Comparison of ENCODE assay signal across 24 cellular contexts in genomic region chr10:3528271-3528670, GRCh38.
DNase-seq lines count a peak whose midpoint lies in the region; ATAC-seq, FAIRE-seq and TF ChIP-seq lines count a peak whose summit lies in the region.
"Had no signal": no experiment of that assay in that cellular context is flagged by ENCODE, and none has a peak within 500 bp of the region (broad histone marks: within the 10 kb centered on the region; RNA-seq: fewer than 3 reads in every experiment).

No MANE protein-coding gene starts in this region.

- no peaks in the 10 kb centered on the region for H3K27me3 ChIP-seq in SK-N-SH (ENCODE audit: insufficient read depth)
- H3K27me3 ChIP-seq in suprapubic skin = no peaks in the 10 kb centered on the region
- H3K27me3 ChIP-seq: BE2C, transverse colon had no signal

- POLR2A ChIA-PET in SK-N-SH (lab: Yijun Ruan, JAX) = no interaction called here

- H3K4me3 Mint-ChIP-seq in glutamatergic neuron (ENCODE audit: unreplicated experiment) = peak overlapping the region; percentile 77
- H3K4me3 Mint-ChIP-seq: nephron progenitor cell; stimulated activated naive B cell treated with anti-CD40 and anti-IgM and Interleukin-4, amounts not matched to agents 10 μg/mL and 1 μg/mL and 100 μg/mL, for 72 hours had no signal

- H2AFZ ChIP-seq in SK-N-SH (ENCODE audit: low read depth) = no peak overlapping the region

- H3K9me3 ChIP-seq in SK-N-SH (no peaks in the 10 kb centered on the region), suprapubic skin (no peaks in the 10 kb centered on the region), kidney (ENCODE audit: control insufficient read depth in 1 of 2, low read length in 2 of 2) (no peaks in the 10 kb centered on the region)
- H3K9me3 ChIP-seq: BE2C, transverse colon had no signal

- CTCF ChIA-PET in SK-N-SH (lab: Yijun Ruan, JAX) = no interaction called here

- no peaks in the 10 kb centered on the region for H3K36me3 ChIP-seq in SK-N-SH (replicated peaks in 1 of 2; ENCODE audit: control insufficient read depth in 1 of 2, insufficient read depth in 2 of 2, low read length in 1 of 2)
- no peaks in the 10 kb centered on the region for H3K36me3 ChIP-seq in suprapubic skin
- H3K36me3 ChIP-seq in kidney (ENCODE audit: control insufficient read depth in 1 of 2, insufficient read depth in 2 of 2, low read length in 2 of 2) = no peaks in the 10 kb centered on the region
- H3K36me3 ChIP-seq: BE2C, transverse colon had no signal

- peak overlapping the region; percentile 52; the same call in 1 of the 2 replicates for H3K9ac ChIP-seq in SK-N-SH
- H3K9ac ChIP-seq in kidney (ENCODE audit: low read length in 2 of 2) = no peak overlapping the region

- no peak for TF ChIP-seq RAD21 in SK-N-SH (IDR thresholded peaks at IDR 0.05; ENCODE audit: low read length)

- peaks cover 37% of the 10 kb centered on the region for H3F3A ChIP-seq in SK-N-SH (replicated peaks; ENCODE audit: insufficient read depth)

- TF ChIP-seq EP300 in SK-N-SH (IDR thresholded peaks at IDR 0.05; ENCODE audit: borderline replicate concordance in 1 of 2, low read depth in 1 of 2, low read length in 1 of 2) (no peak), suprapubic skin (IDR thresholded peaks at IDR 0.05) (no peak)

- peaks cover 35% of the 10 kb centered on the region for H3K4me1 Mint-ChIP-seq in glutamatergic neuron (ENCODE audit: low read depth, unreplicated experiment)

- peak overlapping the region; percentile 99 for H3K27ac Mint-ChIP-seq in glutamatergic neuron (ENCODE audit: unreplicated experiment)
- H3K27ac Mint-ChIP-seq: nephron progenitor cell; stimulated activated naive B cell treated with anti-CD40 and anti-IgM and Interleukin-4, amounts not matched to agents 10 μg/mL and 1 μg/mL and 100 μg/mL, for 72 hours had no signal

- no peaks in the 10 kb centered on the region for H3K9me2 ChIP-seq in SK-N-SH

- TF ChIP-seq POLR2A in suprapubic skin (IDR thresholded peaks at IDR 0.05) (no peak), H54 (IDR thresholded peaks at IDR 0.05; ENCODE audit: low read depth, low read length) (no peak)

- no peaks in the 10 kb centered on the region for H3K79me2 ChIP-seq in SK-N-SH (ENCODE audit: insufficient read depth)

- H3K4me1 ChIP-seq in SK-N-SH (ENCODE audit: control insufficient read depth in 1 of 2, insufficient read depth in 2 of 2, low read depth in 1 of 2, low read length in 1 of 2) = peaks cover 3 to 33% of the 10 kb centered on the region in 2 experiments
- peaks cover 36% of the 10 kb centered on the region for H3K4me1 ChIP-seq in suprapubic skin
- peaks cover 0 to 2% of the 10 kb centered on the region in 2 donors for H3K4me1 ChIP-seq in kidney (ENCODE audit: control insufficient read depth in 1 of 2, insufficient read depth in 1 of 2, low read depth in 1 of 2, low read length in 2 of 2)

- no peak for ATAC-seq in SK-N-SH treated with all-trans-retinoic acid at 6 μM for 48 hours
- ATAC-seq in HG02884 (IDR thresholded peaks at IDR 0.05; ENCODE audit: unreplicated experiment) = no peak
- ATAC-seq: GM12878; stimulated activated naive B cell treated with anti-CD40 and anti-IgM and Interleukin-4, amounts not matched to agents 10 μg/mL and 1 μg/mL and 100 μg/mL, for 72 hours had no signal

- intact Hi-C loops in kidney (cut with DNase I) = no loop called here

- no peaks in the 10 kb centered on the region for H3K27me3 Mint-ChIP-seq in glutamatergic neuron (ENCODE audit: unreplicated experiment)
- H3K27me3 Mint-ChIP-seq: stimulated activated naive B cell treated with anti-CD40 and anti-IgM and Interleukin-4, amounts not matched to agents 10 μg/mL and 1 μg/mL and 100 μg/mL, for 72 hours had no signal

- H4K20me1 ChIP-seq in SK-N-SH (ENCODE audit: insufficient read depth) = no peaks in the 10 kb centered on the region

- no peaks in the 10 kb centered on the region for H3K36me3 Mint-ChIP-seq in glutamatergic neuron (ENCODE audit: unreplicated experiment)
- H3K36me3 Mint-ChIP-seq: stimulated activated naive B cell treated with anti-CD40 and anti-IgM and Interleukin-4, amounts not matched to agents 10 μg/mL and 1 μg/mL and 100 μg/mL, for 72 hours had no signal

- H3K4me3 ChIP-seq in SK-N-SH (ENCODE audit: low read depth in 2 of 2, low read length in 1 of 2) (no peak overlapping the region), coronary artery (no peak overlapping the region), suprapubic skin (no peak overlapping the region), kidney (ENCODE audit: low read length in 2 of 2) (no peak overlapping the region)
- H3K4me3 ChIP-seq: GM12878, transverse colon had no signal

- FAIRE-seq in kidney (lab: Jason Lieb, UNC) = no peak
- FAIRE-seq in H54 (lab: Jason Lieb, UNC) = no peak
- FAIRE-seq: GM12878 had no signal

- peak overlapping the region; percentile 31; the same call in 1 of the 2 replicates for H3K4me2 ChIP-seq in SK-N-SH

- DNase-seq in SK-N-SH (no peak), coronary artery (ENCODE audit: low spot score) (no peak), glutamatergic neuron (no peak), suprapubic skin (ENCODE audit: low spot score in 2 of 2) (no peak), kidney (no peak), H54 (ENCODE audit: insufficient read length, low spot score) (no peak)
- DNase-seq: activated T-cell treated with anti-CD3 and anti-CD28 coated beads, Interleukin-2, amount 50 U/mL, for 1 hour; BE2C; central memory CD4-positive, alpha-beta T cell; DMS79; Kasumi-1; left ventricle myocardium superior; NCI-H187 treated with DMSO at 0.1 percent for 48 hours; NCI-H345; nephron progenitor cell; SHP77; stimulated activated CD4-positive, alpha-beta T cell treated with anti-CD3 and anti-CD28 coated beads, Interleukin-2, amount 100 ng/mL, for 24 hours; stimulated activated naive B cell treated with anti-CD40 and anti-IgM and Interleukin-4, amounts not matched to agents 10 μg/mL and 1 μg/mL and 100 μg/mL, for 72 hours; T-helper 1 cell; transverse colon had no signal

- TF ChIP-seq CTCF in SK-N-SH (IDR thresholded peaks at IDR 0.05) (no peak), coronary artery (IDR thresholded peaks at IDR 0.05) (no peak), glutamatergic neuron (IDR thresholded peaks at IDR 0.05; ENCODE audit: partially characterized antibody, unreplicated experiment) (no peak), suprapubic skin (IDR thresholded peaks at IDR 0.05) (no peak), kidney (IDR thresholded peaks at IDR 0.05; ENCODE audit: borderline replicate concordance, extremely low read depth, insufficient read depth) (no peak)

- H3K27ac ChIP-seq in SK-N-SH (ENCODE audit: low read depth in 2 of 2, low read length in 1 of 2) = peak overlapping the region in 1 of 2 experiments; percentile 99; a peak in 2 of 4 replicates
- peak overlapping the region; percentile 34 to 73 for H3K27ac ChIP-seq in coronary artery
- peak overlapping the region; percentile 77 for H3K27ac ChIP-seq in suprapubic skin
- H3K27ac ChIP-seq in kidney (ENCODE audit: low read depth in 2 of 2, low read length in 2 of 2) = no peak overlapping the region
- H3K27ac ChIP-seq: 22Rv1 had no signal

- 96% methylated on average over 3 of the region's 3 CpGs for WGBS in SK-N-SH (ENCODE audit: low lambda C conversion rate)
- WGBS in suprapubic skin = 41% methylated on average over 3 of the region's 3 CpGs

- H3K9me3 Mint-ChIP-seq in glutamatergic neuron (ENCODE audit: unreplicated experiment) = peaks cover 8% of the 10 kb centered on the region
- H3K9me3 Mint-ChIP-seq: stimulated activated naive B cell treated with anti-CD40 and anti-IgM and Interleukin-4, amounts not matched to agents 10 μg/mL and 1 μg/mL and 100 μg/mL, for 72 hours had no signal

TF ChIP-seq in SK-N-SH, 30 proteins besides CTCF, POLR2A, EP300 and RAD21 (continues in another document):
- no peak for TF ChIP-seq SMC3 (IDR thresholded peaks at IDR 0.05; ENCODE audit: low read depth, low read length)
- no peak for TF ChIP-seq FOSL2 (IDR thresholded peaks at IDR 0.05; ENCODE audit: borderline replicate concordance, low read depth)
- TF ChIP-seq MAX (IDR thresholded peaks at IDR 0.05; ENCODE audit: low read depth) = no peak
- no peak for TF ChIP-seq NFIC (IDR thresholded peaks at IDR 0.05; ENCODE audit: borderline replicate concordance)
- TF ChIP-seq MEF2A (IDR thresholded peaks at IDR 0.05; ENCODE audit: borderline replicate concordance, low read depth) = no peak
- TF ChIP-seq FOXJ3 (CRISPR knock-in tag; IDR thresholded peaks at IDR 0.05) = no peak
- TF ChIP-seq GATA2 (CRISPR knock-in tag; IDR thresholded peaks at IDR 0.05) = no peak
- TF ChIP-seq TCF12 (IDR thresholded peaks at IDR 0.05) = no peak
- TF ChIP-seq FOXM1 (IDR thresholded peaks at IDR 0.05; ENCODE audit: low read depth) = no peak
- no peak for TF ChIP-seq NRF1 (IDR thresholded peaks at IDR 0.05; ENCODE audit: low read depth, low read length)
- TF ChIP-seq ELF1 (IDR thresholded peaks at IDR 0.05) = no peak

TF ChIP-seq in SK-N-SH treated with all-trans-retinoic acid at 6 μM for 48 hours, 23 proteins besides CTCF, POLR2A, EP300 and RAD21:
- TF ChIP-seq POU6F1 (CRISPR knock-in tag; IDR thresholded peaks at IDR 0.05; ENCODE audit: borderline replicate concordance, low read depth) = no peak

Comparison
In these comparisons a context has a peak if more than half of its experiments do, and no peak if none do; other contexts are left out.
1. H3K27ac ChIP-seq: peak in coronary artery (2 of 2) and suprapubic skin (single experiment); none in kidney (0 of 2).